Comparison of ENCODE assay signal across 2 cellular contexts in the genomic region with DNA sequence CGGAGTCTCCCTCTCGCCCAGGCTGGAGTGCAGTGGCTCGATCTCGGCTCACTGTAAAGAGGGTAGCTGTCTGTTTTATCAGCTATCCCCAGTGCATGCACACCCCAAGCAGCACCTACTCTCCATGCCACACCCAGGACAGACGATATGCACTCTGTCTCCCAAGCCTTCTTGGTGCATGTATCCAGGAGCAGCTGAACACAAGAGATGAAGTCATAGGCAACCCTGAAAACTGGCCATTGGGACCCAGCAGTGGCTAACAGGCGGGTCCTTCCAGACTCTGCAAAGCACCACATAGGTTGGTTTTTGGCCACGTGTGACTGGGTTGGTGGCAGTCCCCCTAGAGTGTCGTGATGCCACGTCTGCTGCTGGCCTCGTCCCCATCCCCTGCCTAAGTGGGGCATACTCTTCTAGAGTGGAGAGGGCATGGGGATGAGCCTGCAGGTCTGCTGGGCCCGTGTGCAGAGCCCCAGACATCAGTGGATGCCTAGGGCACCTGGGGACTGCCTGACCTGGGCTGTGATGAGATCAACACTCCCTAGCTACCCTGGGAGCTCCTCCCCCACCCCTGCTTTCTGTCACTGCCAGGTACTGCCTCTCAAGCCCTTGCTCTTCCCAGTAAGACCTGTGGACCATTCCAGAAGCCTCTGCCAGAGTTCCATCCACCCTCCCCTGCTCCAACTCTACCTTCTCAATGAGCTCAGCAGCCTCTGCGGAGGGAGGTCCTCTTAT.
TF ChIP-seq lines count a peak whose summit lies in the region.

No MANE protein-coding gene starts in this region.

TF ChIP-seq in SK-N-SH, 30 proteins besides CTCF, POLR2A, EP300 and RAD21:
- no peak for TF ChIP-seq RCOR1 (IDR thresholded peaks at IDR 0.05; ENCODE audit: low read length)
- TF ChIP-seq NFIC (IDR thresholded peaks at IDR 0.05; ENCODE audit: borderline replicate concordance), result no peak
- TF ChIP-seq POLR2AphosphoS5 (IDR thresholded peaks at IDR 0.05; ENCODE audit: low read depth, low read length), result no peak
- TF ChIP-seq TCF12 (IDR thresholded peaks at IDR 0.05), result no peak
- TF ChIP-seq, protein P1, sequence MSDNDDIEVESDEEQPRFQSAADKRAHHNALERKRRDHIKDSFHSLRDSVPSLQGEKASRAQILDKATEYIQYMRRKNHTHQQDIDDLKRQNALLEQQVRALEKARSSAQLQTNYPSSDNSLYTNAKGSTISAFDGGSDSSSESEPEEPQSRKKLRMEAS (IDR thresholded peaks at IDR 0.05; ENCODE audit: low read depth), result no peak
- TF ChIP-seq, protein P2, sequence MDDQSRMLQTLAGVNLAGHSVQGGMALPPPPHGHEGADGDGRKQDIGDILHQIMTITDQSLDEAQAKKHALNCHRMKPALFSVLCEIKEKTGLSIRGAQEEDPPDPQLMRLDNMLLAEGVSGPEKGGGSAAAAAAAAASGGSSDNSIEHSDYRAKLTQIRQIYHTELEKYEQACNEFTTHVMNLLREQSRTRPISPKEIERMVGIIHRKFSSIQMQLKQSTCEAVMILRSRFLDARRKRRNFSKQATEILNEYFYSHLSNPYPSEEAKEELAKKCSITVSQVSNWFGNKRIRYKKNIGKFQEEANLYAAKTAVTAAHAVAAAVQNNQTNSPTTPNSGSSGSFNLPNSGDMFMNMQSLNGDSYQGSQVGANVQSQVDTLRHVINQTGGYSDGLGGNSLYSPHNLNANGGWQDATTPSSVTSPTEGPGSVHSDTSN (IDR thresholded peaks at IDR 0.05), result no peak
- no peak for TF ChIP-seq YY1 (IDR thresholded peaks at IDR 0.05; ENCODE audit: low read depth)
- no peak for TF ChIP-seq FOSL2 (IDR thresholded peaks at IDR 0.05; ENCODE audit: borderline replicate concordance, low read depth)
- TF ChIP-seq SIN3A (IDR thresholded peaks at IDR 0.05; ENCODE audit: borderline replicate concordance, low read depth, low read length), result no peak
- no peak for TF ChIP-seq RXRA (IDR thresholded peaks at IDR 0.05; ENCODE audit: borderline replicate concordance, low read depth)
- no peak for TF ChIP-seq FOXM1 (IDR thresholded peaks at IDR 0.05; ENCODE audit: low read depth)
- no peak for TF ChIP-seq GATA2 (CRISPR knock-in tag; IDR thresholded peaks at IDR 0.05)
- TF ChIP-seq JUND (IDR thresholded peaks at IDR 0.05), result no peak
- no peak for TF ChIP-seq NRF1 (IDR thresholded peaks at IDR 0.05; ENCODE audit: low read depth, low read length)
- TF ChIP-seq CHD2 (IDR thresholded peaks at IDR 0.05; ENCODE audit: low read length, partially characterized antibody), result no peak

TF ChIP-seq in SK-N-SH treated with all-trans-retinoic acid at 6 μM for 48 hours, 23 proteins besides CTCF, POLR2A, EP300 and RAD21:
- TF ChIP-seq, protein P3, sequence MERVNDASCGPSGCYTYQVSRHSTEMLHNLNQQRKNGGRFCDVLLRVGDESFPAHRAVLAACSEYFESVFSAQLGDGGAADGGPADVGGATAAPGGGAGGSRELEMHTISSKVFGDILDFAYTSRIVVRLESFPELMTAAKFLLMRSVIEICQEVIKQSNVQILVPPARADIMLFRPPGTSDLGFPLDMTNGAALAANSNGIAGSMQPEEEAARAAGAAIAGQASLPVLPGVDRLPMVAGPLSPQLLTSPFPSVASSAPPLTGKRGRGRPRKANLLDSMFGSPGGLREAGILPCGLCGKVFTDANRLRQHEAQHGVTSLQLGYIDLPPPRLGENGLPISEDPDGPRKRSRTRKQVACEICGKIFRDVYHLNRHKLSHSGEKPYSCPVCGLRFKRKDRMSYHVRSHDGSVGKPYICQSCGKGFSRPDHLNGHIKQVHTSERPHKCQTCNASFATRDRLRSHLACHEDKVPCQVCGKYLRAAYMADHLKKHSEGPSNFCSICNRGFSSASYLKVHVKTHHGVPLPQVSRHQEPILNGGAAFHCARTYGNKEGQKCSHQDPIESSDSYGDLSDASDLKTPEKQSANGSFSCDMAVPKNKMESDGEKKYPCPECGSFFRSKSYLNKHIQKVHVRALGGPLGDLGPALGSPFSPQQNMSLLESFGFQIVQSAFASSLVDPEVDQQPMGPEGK (CRISPR knock-in tag; IDR thresholded peaks at IDR 0.05; ENCODE audit: borderline replicate concordance), result no peak
- TF ChIP-seq RARB (CRISPR knock-in tag; IDR thresholded peaks at IDR 0.05) (no peak), SNAI2 (CRISPR knock-in tag; IDR thresholded peaks at IDR 0.05) (no peak)
TF ChIP-seq in SK-N-SH treated with all-trans-retinoic acid at 6 μM for 48 hours: peak in this region for 0.
